8 cellular contexts compared by ENCODE assay signal in genomic region chr1:9009438-9010366, GRCh38.
DNase-seq lines count a peak whose midpoint lies in the region; ATAC-seq and TF ChIP-seq lines count a peak whose summit lies in the region.

No MANE protein-coding gene starts in this region.

- H3K79me2 ChIP-seq in KMS-11 (ENCODE audit: insufficient read depth, low read depth) = no peaks in the 10 kb centered on the region

- H3K4me3 ChIP-seq in GM06990 (replicated peaks; ENCODE audit: low read depth, low read length) (no peak overlapping the region), KMS-11 (IDR thresholded peaks at IDR 0.05; ENCODE audit: insufficient read depth, low read depth, low read length) (no peak overlapping the region)

- peak; percentile 75 for DNase-seq in GM06990 (ENCODE audit: extremely low read depth, insufficient read length)
- peak; percentile 11 for DNase-seq in activated naive CD8-positive, alpha-beta T cell treated with anti-CD3 and anti-CD28 coated beads, Interleukin-2, amount 50 U/mL, for 16 hours (ENCODE audit: low read depth, low spot score)
- peak; percentile 47 for DNase-seq in kidney tubule cell (ENCODE audit: low spot score)
- no peak for DNase-seq in central memory CD4-positive, alpha-beta T cell
- DNase-seq in kidney glomerular epithelial cell (lab: John Stamatoyannopoulos, UW) = no peak
- DNase-seq in NCI-H1694 treated with DMSO at 0.1 percent for 48 hours (lab: John Stamatoyannopoulos, UW) = no peak

- no peak overlapping the region for H3K4me2 ChIP-seq in KMS-11

- H3K4me1 ChIP-seq in KMS-11 (ENCODE audit: low read depth, poor library complexity, severe bottlenecking) = no peaks in the 10 kb centered on the region

- H3K27me3 ChIP-seq in GM06990 (replicated peaks; ENCODE audit: control insufficient read depth, insufficient read depth, low read length) (no peaks in the 10 kb centered on the region; the same call in 1 of the 2 replicates), KMS-11 (ENCODE audit: insufficient read depth, low read depth) (peaks cover 12% of the 10 kb centered on the region)

- H2AFZ ChIP-seq in KMS-11 (ENCODE audit: low read depth) = no peak overlapping the region

- H3K36me3 ChIP-seq in GM06990 (ENCODE audit: control insufficient read depth, insufficient read depth, low read length) = no peaks in the 10 kb centered on the region
- H3K36me3 ChIP-seq in KMS-11 (ENCODE audit: insufficient read depth) = no peaks in the 10 kb centered on the region

- ATAC-seq in HG03460 (IDR thresholded peaks at IDR 0.05; ENCODE audit: unreplicated experiment) = no peak

- H3K9ac ChIP-seq in KMS-11 = no peak overlapping the region

- no peak overlapping the region for H3K27ac ChIP-seq in KMS-11

- peak; percentile 93 for TF ChIP-seq CTCF in GM06990 (IDR thresholded peaks at IDR 0.05; ENCODE audit: insufficient read depth, low read length, poor library complexity, severe bottlenecking)
- TF ChIP-seq CTCF in KMS-11 (conservative IDR thresholded peaks at IDR 0.05; ENCODE audit: low read depth, low read length) = peak; percentile 31; the same call in 1 of the 2 replicates

- H4K20me1 ChIP-seq in KMS-11 (ENCODE audit: insufficient read depth) = no peaks in the 10 kb centered on the region

Comparison
In these comparisons a context has a peak if more than half of its experiments do, and no peak if none do; other contexts are left out.
1. DNase-seq: peak in GM06990 (single experiment), activated naive CD8-positive, alpha-beta T cell treated with anti-CD3 and anti-CD28 coated beads, Interleukin-2, amount 50 U/mL, for 16 hours (single experiment) and kidney tubule cell (single experiment); none in central memory CD4-positive, alpha-beta T cell (single experiment), kidney glomerular epithelial cell (single experiment) and NCI-H1694 treated with DMSO at 0.1 percent for 48 hours (single experiment).